In genomic region chr17:33125552-33125950, GRCh38 we compare ENCODE assay signal across 22 cellular contexts.
"Had no signal": no experiment of that assay in that cellular context is flagged by ENCODE, and none has a peak within 500 bp of the region (broad histone marks: within the 10 kb centered on the region; RNA-seq: fewer than 3 reads in every experiment).

No MANE protein-coding gene starts in this region.

- H3K4me3 ChIP-seq: esophagus squamous epithelium, heart right ventricle, left lung, neural progenitor cell, right lobe of liver, thoracic aorta, tibial nerve, upper lobe of left lung had no signal

- H3K9me3 ChIP-seq: esophagus squamous epithelium, heart right ventricle, left lung, right lobe of liver, thoracic aorta, tibial nerve, upper lobe of left lung had no signal

- H3K79me2 ChIP-seq: parathyroid adenoma had no signal

- DNase-seq: effector CD8-positive, alpha-beta T cell; erythroblast; esophagus squamous epithelium; foreskin melanocyte; glutamatergic neuron; heart right ventricle; hippocampal formation; left cardiac atrium; left lung; mesenchymal stem cell; midbrain; naive thymus-derived CD4-positive, alpha-beta T cell; right lobe of liver; small intestine; stimulated activated CD4-positive, alpha-beta T cell treated with anti-CD3 and anti-CD28 coated beads, Interleukin-15, amount 100 ng/mL, for 24 hours; stimulated activated CD4-positive, alpha-beta T cell treated with anti-CD3 and anti-CD28 coated beads, Interleukin-2, amount 100 ng/mL, for 48 hours; stimulated activated naive B cell treated with anti-CD40 and anti-IgM and Interleukin-4, amounts not matched to agents 10 μg/mL and 1 μg/mL and 100 μg/mL, for 72 hours; upper lobe of left lung had no signal

- H2AFZ ChIP-seq: neural progenitor cell, parathyroid adenoma had no signal

- H3K27me3 ChIP-seq: right lobe of liver, upper lobe of left lung had no signal

- H3K4me2 ChIP-seq: neural progenitor cell had no signal

- H3K27ac ChIP-seq: esophagus squamous epithelium, heart right ventricle, left lung, neural progenitor cell, parathyroid adenoma, right lobe of liver, thoracic aorta, tibial nerve, upper lobe of left lung had no signal

- H3K4me1 ChIP-seq: heart right ventricle, left lung, parathyroid adenoma, right lobe of liver, tibial nerve, upper lobe of left lung had no signal

- H3K9ac ChIP-seq: neural progenitor cell, parathyroid adenoma had no signal

- ATAC-seq: heart right ventricle; left cardiac atrium; left lung; naive thymus-derived CD4-positive, alpha-beta T cell; right lobe of liver; stimulated activated naive B cell treated with anti-CD40 and anti-IgM and Interleukin-4, amounts not matched to agents 10 μg/mL and 1 μg/mL and 100 μg/mL, for 72 hours had no signal

- H3K36me3 ChIP-seq: esophagus squamous epithelium, heart right ventricle, left lung, neural progenitor cell, right lobe of liver, thoracic aorta, tibial nerve, upper lobe of left lung had no signal
